ENCODE assay signal across 6 cellular contexts in genomic region chr6:31817929-31818511, GRCh38. TPM values are rescaled to one million over a fixed set of nuclear protein-coding genes. Genes with fewer than 3 reads are reported as not detected.
DNase-seq lines count a peak whose midpoint lies in the region; ATAC-seq, FAIRE-seq and TF ChIP-seq lines count a peak whose summit lies in the region.
"Not testable (repeated sequence)": the region's sequence is repeated elsewhere in the genome, so short reads cannot be mapped to it uniquely, and the experiment has no call there.

No MANE protein-coding gene starts in this region.

- TF ChIP-seq POLR2A in A549 (IDR thresholded peaks at IDR 0.05; ENCODE audit: low read length), result not testable (repeated sequence)

- DNase-seq in A549 (ENCODE audit: low read depth in 1 of 2, low spot score in 1 of 2); activated T-helper 2 cell treated with anti-CD3 and anti-CD28 coated beads, Interferon-gamma antibody, Interleukin-2, Interleukin-4, amounts not matched to agents 10 μg/mL and 5 μg/mL and 100 μg/mL, durations not matched to agents 14 hours and 24 hours and 36 hours (ENCODE audit: low spot score); retinal pigment epithelial cell (ENCODE audit: low read depth): not testable (repeated sequence)
- DNase-seq in endodermal cell, result peak; percentile 65

- POLR2A ChIA-PET in A549 (lab: Yijun Ruan, JAX), result interaction anchor here (2.3 kb wide), 1 partner anchor 10 kb away, joined by 13 read pairs; the partner anchor contains the start of gene HSPA1B

- peaks cover 45% of the 10 kb centered on the region for H3K4me1 ChIP-seq in A549
- not testable (repeated sequence) for H3K4me1 ChIP-seq in endodermal cell (ENCODE audit: control insufficient read depth, insufficient read depth, low read length)
- peaks cover 13 to 29% (median 16%) of the 10 kb centered on the region in 4 donors for H3K4me1 ChIP-seq in liver (ENCODE audit: control insufficient read depth in 4 of 4, insufficient read depth in 4 of 4, low read length in 3 of 4)

- peak overlapping the region; percentile 94 for H3K4me2 ChIP-seq in A549

- not testable (repeated sequence) for H3K9ac ChIP-seq in endodermal cell (ENCODE audit: extremely low read depth, low read length, poor library complexity, severe bottlenecking)
- peak overlapping the region; percentile 34 to 89 for H3K9ac ChIP-seq in liver (ENCODE audit: low read depth in 1 of 2, low read length in 2 of 2)

- not testable (repeated sequence) for FAIRE-seq in A549 (lab: Jason Lieb, UNC)

- H3K4me3 ChIP-seq in A549, result peak overlapping the region; percentile 45
- H3K4me3 ChIP-seq in endodermal cell (ENCODE audit: low read length), result peak overlapping the region; percentile 84
- H3K4me3 ChIP-seq in liver (ENCODE audit: low read depth in 1 of 3, low read length in 3 of 3), result peak overlapping the region; percentile 27 to 69 (median 59)
- H3K4me3 ChIP-seq in retinal pigment epithelial cell (ENCODE audit: low read length), result peak overlapping the region; percentile 23

- TF ChIP-seq RAD21 in A549 (conservative IDR thresholded peaks at IDR 0.05 in 1 of 2, IDR thresholded peaks at IDR 0.05 in 1 of 2); liver (IDR thresholded peaks at IDR 0.05): not testable (repeated sequence)

- not testable (repeated sequence) for H3K36me3 ChIP-seq in endodermal cell (ENCODE audit: control insufficient read depth, insufficient read depth, low read length); liver (ENCODE audit: control insufficient read depth in 4 of 4, insufficient read depth in 3 of 4, low read depth in 1 of 4, low read length in 3 of 4)

- TF ChIP-seq CTCF in A549 (IDR thresholded peaks at IDR 0.05); endodermal cell (conservative IDR thresholded peaks at IDR 0.05); liver (IDR thresholded peaks at IDR 0.05; ENCODE audit: low read depth, low read length, missing input control); retinal pigment epithelial cell (conservative IDR thresholded peaks at IDR 0.05; ENCODE audit: low read depth, low read length): not testable (repeated sequence)

- not testable (repeated sequence) for TF ChIP-seq EP300 in A549 (IDR thresholded peaks at IDR 0.05)

- H3K4me1 Mint-ChIP-seq in IgD-negative memory B cell, result peaks cover 23 to 32% (median 29%) of the 10 kb centered on the region in 3 donors
- peaks cover 36% of the 10 kb centered on the region for H3K4me1 Mint-ChIP-seq in activated T-helper 2 cell treated with anti-CD3 and anti-CD28 coated beads, Interferon-gamma antibody, Interleukin-2, Interleukin-4, amounts not matched to agents 10 μg/mL and 5 μg/mL and 100 μg/mL, durations not matched to agents 14 hours and 24 hours and 36 hours (ENCODE audit: low read depth)
- H3K4me1 Mint-ChIP-seq in endodermal cell, result peaks cover 36% of the 10 kb centered on the region

- H3K36me3 Mint-ChIP-seq in IgD-negative memory B cell; endodermal cell (ENCODE audit: low read depth): not testable (repeated sequence)
- peaks cover 17% of the 10 kb centered on the region for H3K36me3 Mint-ChIP-seq in activated T-helper 2 cell treated with anti-CD3 and anti-CD28 coated beads, Interferon-gamma antibody, Interleukin-2, Interleukin-4, amounts not matched to agents 10 μg/mL and 5 μg/mL and 100 μg/mL, durations not matched to agents 14 hours and 24 hours and 36 hours (ENCODE audit: low read depth)

- not testable (repeated sequence) for H3K9me3 ChIP-seq in A549; endodermal cell (ENCODE audit: control insufficient read depth, low read length); liver (ENCODE audit: control insufficient read depth in 4 of 4, low read length in 3 of 4)

- CTCF ChIA-PET in A549 (lab: Yijun Ruan, JAX), result interaction anchor here (0.6 to 2.4 kb wide), 6 partner anchors 9 to 78 kb away, joined by 3 to 5 read pairs (median 4); partner anchors contain the start of gene MSH5

- not testable (repeated sequence) for H3K27me3 ChIP-seq in endodermal cell (ENCODE audit: control insufficient read depth, insufficient read depth, low read length, poor library complexity, severe bottlenecking); liver (ENCODE audit: control insufficient read depth in 4 of 4, insufficient read depth in 4 of 4, low read length in 3 of 4)

- not testable (repeated sequence) for H3K27me3 Mint-ChIP-seq in IgD-negative memory B cell; activated T-helper 2 cell treated with anti-CD3 and anti-CD28 coated beads, Interferon-gamma antibody, Interleukin-2, Interleukin-4, amounts not matched to agents 10 μg/mL and 5 μg/mL and 100 μg/mL, durations not matched to agents 14 hours and 24 hours and 36 hours (ENCODE audit: low read depth); endodermal cell (ENCODE audit: insufficient read depth)

- H3K4me3 Mint-ChIP-seq in IgD-negative memory B cell (peak overlapping the region; percentile 81 to 96 (median 92)), endodermal cell (peak overlapping the region; percentile 57)
- H3K4me3 Mint-ChIP-seq in activated T-helper 2 cell treated with anti-CD3 and anti-CD28 coated beads, Interferon-gamma antibody, Interleukin-2, Interleukin-4, amounts not matched to agents 10 μg/mL and 5 μg/mL and 100 μg/mL, durations not matched to agents 14 hours and 24 hours and 36 hours (ENCODE audit: low read depth), result peak overlapping the region; percentile 94

- intact Hi-C loops in activated T-helper 2 cell treated with anti-CD3 and anti-CD28 coated beads, Interferon-gamma antibody, Interleukin-2, Interleukin-4, amounts not matched to agents 10 μg/mL and 5 μg/mL and 100 μg/mL, durations not matched to agents 14 hours and 24 hours and 36 hours (cut with micrococcal nuclease), result not testable (repeated sequence)

- H3K27ac Mint-ChIP-seq in IgD-negative memory B cell, result peak overlapping the region; percentile 88 to 92 (median 90)
- H3K27ac Mint-ChIP-seq in activated T-helper 2 cell treated with anti-CD3 and anti-CD28 coated beads, Interferon-gamma antibody, Interleukin-2, Interleukin-4, amounts not matched to agents 10 μg/mL and 5 μg/mL and 100 μg/mL, durations not matched to agents 14 hours and 24 hours and 36 hours, result peak overlapping the region; percentile 95
- H3K27ac Mint-ChIP-seq in endodermal cell, result peak overlapping the region; percentile 76

- not testable (repeated sequence) for ATAC-seq in A549

- H3K27ac ChIP-seq in A549 (peak overlapping the region; percentile 27 to 87; a peak in 5 of 6 replicates), liver (ENCODE audit: low read depth in 1 of 2, low read length in 2 of 2) (peak overlapping the region; percentile 76 to 86)
- not testable (repeated sequence) for H3K27ac ChIP-seq in endodermal cell (ENCODE audit: low read depth, low read length)

- not testable (repeated sequence) for H3K9me3 Mint-ChIP-seq in IgD-negative memory B cell; activated T-helper 2 cell treated with anti-CD3 and anti-CD28 coated beads, Interferon-gamma antibody, Interleukin-2, Interleukin-4, amounts not matched to agents 10 μg/mL and 5 μg/mL and 100 μg/mL, durations not matched to agents 14 hours and 24 hours and 36 hours
- H3K9me3 Mint-ChIP-seq in endodermal cell, result peaks cover 13% of the 10 kb centered on the region

- WGBS in A549 (ENCODE audit: missing lambda C conversion rate), result 7% methylated on average over 8 of the region's 8 CpGs
- 88 to 100% methylated on average over 2 to 8 of the region's 8 CpGs for WGBS in endodermal cell (ENCODE audit: insufficient coverage in 1 of 2, insufficient read length in 1 of 2), 2 experiments
- WGBS in liver, result 21% methylated on average over 8 of the region's 8 CpGs

RNA-seq across cellular contexts. Expression of gene HSPA1A, which starts 2.7 kb away (rescaled TPM):
- 88.2 and 122 TPM in 2 replicates for polyA plus RNA-seq in A549 (2011; rRNA removed)
- polyA plus RNA-seq in A549 (2012; cell fraction: cytosol; rRNA removed), result 373 and 433 TPM in 2 replicates
- 595 and 923 TPM in 2 replicates for polyA plus RNA-seq in A549 (2012; cell fraction: nucleus; rRNA removed)
- polyA plus RNA-seq in A549 (2017; fragmentation: RNase III; extraction: RNeasy Plus Mini Kit Qiagen cat#74134 plus additional on column Dnase treatment), result 129 to 204 TPM (median 194 TPM) in 3 replicates
- 70.9 and 89.7 TPM in 2 replicates for polyA minus RNA-seq in A549 (2011; rRNA and poly(A)+ RNA removed)
- 49.5 TPM for polyA plus RNA-seq in IgD-negative memory B cell
- 112 and 118 TPM in 2 replicates for total RNA-seq in activated T-helper 2 cell treated with anti-CD3 and anti-CD28 coated beads, Interferon-gamma antibody, Interleukin-2, Interleukin-4, amounts not matched to agents 10 μg/mL and 5 μg/mL and 100 μg/mL, durations not matched to agents 14 hours and 24 hours and 36 hours
- 10 to 100 TPM; 53.1 to 62.6 TPM for total RNA-seq in endodermal cell
- 50.5 TPM for polyA plus RNA-seq in endodermal cell (2013, experiment 1 of 2)
- polyA plus RNA-seq in endodermal cell (2013, experiment 2 of 2), result 49.6 TPM
- total RNA-seq in liver, result 100 to 1,000 TPM in 1 of 2 donors, 10 to 100 TPM in 1; 98.5 to 120 TPM
- 10 to 100 TPM; 28.8 to 56.6 TPM for polyA plus RNA-seq in liver

RNA-seq across cellular contexts. Expression of gene HSPA1L, which starts 2.9 kb away (rescaled TPM):
- polyA plus RNA-seq in A549 (2011; rRNA removed), result 1.2 and 1.6 TPM in 2 replicates
- 0.67 and 0.70 TPM in 2 replicates for polyA plus RNA-seq in A549 (2012; cell fraction: cytosol; rRNA removed)
- 0.50 and 0.70 TPM in 2 replicates for polyA plus RNA-seq in A549 (2012; cell fraction: nucleus; rRNA removed)
- polyA plus RNA-seq in A549 (2017; fragmentation: RNase III; extraction: RNeasy Plus Mini Kit Qiagen cat#74134 plus additional on column Dnase treatment), result 1.2 to 1.7 TPM (median 1.4 TPM) in 3 replicates
- polyA minus RNA-seq in A549 (2011; rRNA and poly(A)+ RNA removed), result 1.4 and 1.6 TPM in 2 replicates
- 1.2 TPM for polyA plus RNA-seq in IgD-negative memory B cell
- 2.1 and 2.4 TPM in 2 replicates for total RNA-seq in activated T-helper 2 cell treated with anti-CD3 and anti-CD28 coated beads, Interferon-gamma antibody, Interleukin-2, Interleukin-4, amounts not matched to agents 10 μg/mL and 5 μg/mL and 100 μg/mL, durations not matched to agents 14 hours and 24 hours and 36 hours
- total RNA-seq in endodermal cell, result 1 to 10 TPM; 1.2 to 1.5 TPM
- polyA plus RNA-seq in endodermal cell (2013, experiment 1 of 2), result 1.1 TPM
- 1.4 TPM for polyA plus RNA-seq in endodermal cell (2013, experiment 2 of 2)
- under 1 TPM; 0.67 to 0.79 TPM for total RNA-seq in liver
- polyA plus RNA-seq in liver, result under 1 TPM; 0.27 to 0.28 TPM

RNA-seq across cellular contexts. Expression of gene HSPA1B, which starts 9.5 kb away (rescaled TPM):
- polyA plus RNA-seq in A549 (2011; rRNA removed), result 52.7 and 70.6 TPM in 2 replicates
- 142 and 160 TPM in 2 replicates for polyA plus RNA-seq in A549 (2012; cell fraction: cytosol; rRNA removed)
- polyA plus RNA-seq in A549 (2012; cell fraction: nucleus; rRNA removed), result 253 and 414 TPM in 2 replicates
- polyA plus RNA-seq in A549 (2017; fragmentation: RNase III; extraction: RNeasy Plus Mini Kit Qiagen cat#74134 plus additional on column Dnase treatment), result 56.7 to 125 TPM (median 98.6 TPM) in 3 replicates
- 59.4 and 75.7 TPM in 2 replicates for polyA minus RNA-seq in A549 (2011; rRNA and poly(A)+ RNA removed)
- polyA plus RNA-seq in IgD-negative memory B cell, result 5.7 TPM
- 116 and 120 TPM in 2 replicates for total RNA-seq in activated T-helper 2 cell treated with anti-CD3 and anti-CD28 coated beads, Interferon-gamma antibody, Interleukin-2, Interleukin-4, amounts not matched to agents 10 μg/mL and 5 μg/mL and 100 μg/mL, durations not matched to agents 14 hours and 24 hours and 36 hours
- 10 to 100 TPM; 61.8 to 83.9 TPM for total RNA-seq in endodermal cell
- 64.0 TPM for polyA plus RNA-seq in endodermal cell (2013, experiment 1 of 2)
- polyA plus RNA-seq in endodermal cell (2013, experiment 2 of 2), result 54.0 TPM
- total RNA-seq in liver, result 100 to 1,000 TPM in 1 of 2 donors, 10 to 100 TPM in 1; 57.2 to 165 TPM
- polyA plus RNA-seq in liver, result 10 to 100 TPM in 1 of 2 donors, 1 to 10 TPM in 1; 9.5 to 30.6 TPM

RNA-seq across cellular contexts. Expression of gene LSM2, which starts 11.3 kb away (rescaled TPM):
- polyA plus RNA-seq in A549 (2011; rRNA removed) (54.7 and 73.8 TPM in 2 replicates), A549 (2017; fragmentation: RNase III; extraction: RNeasy Plus Mini Kit Qiagen cat#74134 plus additional on column Dnase treatment) (58.9 to 65.3 TPM (median 59.6 TPM) in 3 replicates), IgD-negative memory B cell (100 TPM), liver (10 to 100 TPM; 14.5 to 16.4 TPM)
- 93.2 and 93.8 TPM in 2 replicates for polyA plus RNA-seq in A549 (2012; cell fraction: cytosol; rRNA removed)
- polyA plus RNA-seq in A549 (2012; cell fraction: nucleus; rRNA removed), result 45.7 and 47.3 TPM in 2 replicates
- 49.2 and 60.8 TPM in 2 replicates for polyA minus RNA-seq in A549 (2011; rRNA and poly(A)+ RNA removed)
- 130 TPM in 2 replicates for total RNA-seq in activated T-helper 2 cell treated with anti-CD3 and anti-CD28 coated beads, Interferon-gamma antibody, Interleukin-2, Interleukin-4, amounts not matched to agents 10 μg/mL and 5 μg/mL and 100 μg/mL, durations not matched to agents 14 hours and 24 hours and 36 hours
- total RNA-seq in endodermal cell (100 to 1,000 TPM; 106 to 119 TPM), liver (10 to 100 TPM in 1 of 2 donors, 1 to 10 TPM in 1; 7.3 to 18.7 TPM)
- 131 TPM for polyA plus RNA-seq in endodermal cell (2013, experiment 1 of 2)
- 120 TPM for polyA plus RNA-seq in endodermal cell (2013, experiment 2 of 2)

RNA-seq across cellular contexts. Expression of gene VARS1, which starts 22.5 kb away (rescaled TPM):
- 17.7 and 24.7 TPM in 2 replicates for polyA plus RNA-seq in A549 (2011; rRNA removed)
- 30.2 and 37.0 TPM in 2 replicates for polyA plus RNA-seq in A549 (2012; cell fraction: cytosol; rRNA removed)
- polyA plus RNA-seq in A549 (2012; cell fraction: nucleus; rRNA removed), result 141 and 146 TPM in 2 replicates
- 57.2 to 58.4 TPM (median 58.3 TPM) in 3 replicates for polyA plus RNA-seq in A549 (2017; fragmentation: RNase III; extraction: RNeasy Plus Mini Kit Qiagen cat#74134 plus additional on column Dnase treatment)
- polyA minus RNA-seq in A549 (2011; rRNA and poly(A)+ RNA removed), result 74.6 and 88.9 TPM in 2 replicates
- polyA plus RNA-seq in IgD-negative memory B cell, result 83.0 TPM
- total RNA-seq in activated T-helper 2 cell treated with anti-CD3 and anti-CD28 coated beads, Interferon-gamma antibody, Interleukin-2, Interleukin-4, amounts not matched to agents 10 μg/mL and 5 μg/mL and 100 μg/mL, durations not matched to agents 14 hours and 24 hours and 36 hours, result 166 and 176 TPM in 2 replicates
- total RNA-seq in endodermal cell, result 10 to 100 TPM; 81.4 to 83.1 TPM
- polyA plus RNA-seq in endodermal cell (2013, experiment 1 of 2), result 76.2 TPM
- 67.5 TPM for polyA plus RNA-seq in endodermal cell (2013, experiment 2 of 2)
- total RNA-seq in liver, result 10 to 100 TPM; 32.4 to 44.7 TPM
- 10 to 100 TPM; 17.9 to 32.5 TPM for polyA plus RNA-seq in liver

Comparison
In these comparisons a context has a peak if more than half of its experiments do, and no peak if none do; other contexts are left out.
1. H3K4me3 ChIP-seq: peak in every context shown above with its lines; median percentile 84 in endodermal cell; 59 in liver; 45 in A549; 23 in retinal pigment epithelial cell.